Comparison of ENCODE assay signal across 20 cellular contexts in genomic region chr17:65190467-65191095, GRCh38. TPM values are rescaled to one million over a fixed set of nuclear protein-coding genes. Genes with fewer than 3 reads are reported as not detected.
DNase-seq lines count a peak whose midpoint lies in the region; ATAC-seq, FAIRE-seq and TF ChIP-seq lines count a peak whose summit lies in the region.
"Had no signal": no experiment of that assay in that cellular context is flagged by ENCODE, and none has a peak within 500 bp of the region (broad histone marks: within the 10 kb centered on the region; RNA-seq: fewer than 3 reads in every experiment).

No MANE protein-coding gene starts in this region.

- H3K4me2 ChIP-seq in K562 (ENCODE audit: insufficient read depth, low read length): no peak overlapping the region
- H3K4me2 ChIP-seq: GM23338 had no signal

- intact Hi-C loops in K562 (cut with micrococcal nuclease): loop anchor here (10.0 kb wide), 1 partner anchor 886 kb away; no protein-coding TSS in a partner anchor

- WGBS in K562 (ENCODE audit: insufficient coverage, low coverage, missing lambda C conversion rate): 43% methylated on average over 6 of the region's 6 CpGs

- H3K9me3 ChIP-seq in K562 (replicated peaks; ENCODE audit: control insufficient read depth, insufficient read depth, low read depth, low read length): no peaks in the 10 kb centered on the region
- H3K9me3 ChIP-seq: right atrium auricular region had no signal

- FAIRE-seq in K562 (lab: Jason Lieb, UNC): no peak

- H3K9ac ChIP-seq in K562 (ENCODE audit: insufficient read depth in 1 of 2, low read depth in 2 of 2, low read length in 2 of 2): no peak overlapping the region

- no peak for TF ChIP-seq POLR2A in K562 (conservative IDR thresholded peaks at IDR 0.05)

- BruUV-seq in K562 (replicated peaks; lab: Mats Ljungman, UMichigan): no TSS peak

- TF ChIP-seq EP300 in K562 (IDR thresholded peaks at IDR 0.05; ENCODE audit: low read length): no peak

- ATAC-seq in K562 (no peak), GM21390 (IDR thresholded peaks at IDR 0.05; ENCODE audit: unreplicated experiment) (no peak)
- ATAC-seq: GM23338, Panc1 had no signal

- no peaks in the 10 kb centered on the region for H3K9me1 ChIP-seq in K562 (ENCODE audit: control insufficient read depth, insufficient read depth, low read length)

- H3K4me1 ChIP-seq in K562 (replicated peaks in 1 of 2; ENCODE audit: control insufficient read depth in 2 of 2, insufficient read depth in 2 of 2, low read length in 2 of 2): no peaks in the 10 kb centered on the region; a peak in 1 of 5 replicates
- H3K4me1 ChIP-seq: right atrium auricular region had no signal

- in situ Hi-C loops in K562 (cut with MboI): loop anchor here (10.0 kb wide), 1 partner anchor 226 kb away; no protein-coding TSS in a partner anchor

- H3K27me3 ChIP-seq in K562 (ENCODE audit: control insufficient read depth in 2 of 2, insufficient read depth in 2 of 2, low read length in 2 of 2): no peaks in the 10 kb centered on the region
- H3K27me3 ChIP-seq: right atrium auricular region had no signal

- H2AFZ ChIP-seq in K562 (ENCODE audit: low read depth, low read length): 0 out of 2 replicates have a peak overlapping the region, but pooled peaks have one; percentile 15
- H2AFZ ChIP-seq: GM23338 had no signal

- no peak overlapping the region for H3K4me3 ChIP-seq in AG10803 (ENCODE audit: low read length)
- no peak overlapping the region for H3K4me3 ChIP-seq in K562
- H3K4me3 ChIP-seq: GM23338, right atrium auricular region had no signal

- POLR2A ChIA-PET in K562 (lab: Yijun Ruan, JAX): no interaction called here

- TF ChIP-seq RAD21 in K562 (CRISPR knock-in tag; conservative IDR thresholded peaks at IDR 0.05 in 1 of 2, IDR thresholded peaks at IDR 0.05 in 1 of 2): no peak

- H3K27ac ChIP-seq in K562 (ENCODE audit: extremely low read depth, low read depth, low read length): no peak overlapping the region
- H3K27ac ChIP-seq: right atrium auricular region had no signal

- TF ChIP-seq CTCF in AG10803 (conservative IDR thresholded peaks at IDR 0.05; ENCODE audit: low read length) (no peak), K562 (IDR thresholded peaks at IDR 0.05 in 2 of 3, conservative IDR thresholded peaks at IDR 0.05 in 1 of 3; ENCODE audit: insufficient read depth in 2 of 3, low read depth in 1 of 3, low read length in 3 of 3) (no peak)

- CTCF ChIA-PET in K562 (lab: Yijun Ruan, JAX; ENCODE audit: low intra/inter-chr PET ratio): no interaction called here

- DNase-seq in AG10803 (ENCODE audit: low read depth): peak; percentile 23
- DNase-seq in M059J (ENCODE audit: low read depth): peak; percentile 69
- DNase-seq in K562 (ENCODE audit: extremely low read depth in 1 of 4, low spot score in 3 of 4): no peak
- peak; percentile 55 for DNase-seq in iris pigment epithelial cell (ENCODE audit: low read depth)
- no peak for DNase-seq in stimulated activated CD4-positive, alpha-beta T cell treated with anti-CD3 and anti-CD28 coated beads, Interleukin-2, amount 100 ng/mL, for 24 hours
- no peak for DNase-seq in SK-N-DZ (ENCODE audit: low spot score)
- DNase-seq in COR-L47 (lab: John Stamatoyannopoulos, UW): no peak
- DNase-seq: ACHN; activated CD4-positive, alpha-beta T cell treated with anti-CD3 and anti-CD28 coated beads, Interleukin-2, amount 50 U/mL, for 1 hour; activated naive CD4-positive, alpha-beta T cell treated with anti-CD3 and anti-CD28 coated beads, Interleukin-2, amount 50 U/mL, for 16 hours; activated T-cell treated with anti-CD3 and anti-CD28 coated beads for 4 hours; CD8-positive, alpha-beta memory T cell; hippocampal formation; Karpas-422; NCI-H1436; NCI-H2171 treated with DMSO at 0.1 percent for 48 hours had no signal

- no peaks in the 10 kb centered on the region for H3K79me2 ChIP-seq in K562 (ENCODE audit: control insufficient read depth, insufficient read depth, low read length)

- H3K36me3 ChIP-seq in K562 (ENCODE audit: control insufficient read depth, insufficient read depth, low read length): no peaks in the 10 kb centered on the region
- H3K36me3 ChIP-seq: right atrium auricular region had no signal

- no peaks in the 10 kb centered on the region for H4K20me1 ChIP-seq in K562 (replicated peaks; ENCODE audit: control insufficient read depth, insufficient read depth, low read length)

TF ChIP-seq in K562, 482 proteins besides CTCF, POLR2A, EP300 and RAD21:
- TF ChIP-seq HMG20B (CRISPR knock-in tag; IDR thresholded peaks at IDR 0.05): no peak
- TF ChIP-seq DPF2 (IDR thresholded peaks at IDR 0.05): no peak
- no peak for TF ChIP-seq ZFP1 (CRISPR knock-in tag; IDR thresholded peaks at IDR 0.05)
- no peak for TF ChIP-seq PPARD (CRISPR knock-in tag; IDR thresholded peaks at IDR 0.05)
- no peak for TF ChIP-seq MNT (conservative IDR thresholded peaks at IDR 0.05)
- no peak for TF ChIP-seq ZNF316 (IDR thresholded peaks at IDR 0.05)
- no peak for TF ChIP-seq E2F1 (CRISPR knock-in tag; IDR thresholded peaks at IDR 0.05)
- no peak for TF ChIP-seq NCOA6 (IDR thresholded peaks at IDR 0.05)
- no peak for TF ChIP-seq ELF4 (CRISPR knock-in tag; IDR thresholded peaks at IDR 0.05)
- TF ChIP-seq ZBTB34 (CRISPR knock-in tag; IDR thresholded peaks at IDR 0.05): no peak
- no peak for TF ChIP-seq ZFP30 (CRISPR knock-in tag; IDR thresholded peaks at IDR 0.05; ENCODE audit: borderline replicate concordance)

RNA-seq across cellular contexts. Expression of gene RGS9, which starts 53.4 kb away (rescaled TPM):
- 5.4 and 6.0 TPM in 2 replicates for total RNA-seq in M059J (2014; rRNA removed; shearing (Covaris generic))
- total RNA-seq in K562 (2011; cell fraction: chromatin; rRNA removed; ENCODE audit: low replicate concordance): 0.39 TPM in 1 of 2 replicates, not detected in the other
- not detected in 2 replicates for total RNA-seq in K562 (2011; cell fraction: nucleolus; rRNA removed)
- 0.23 and 0.44 TPM in 2 replicates for total RNA-seq in K562 (2011; cell fraction: nucleoplasm; rRNA removed)
- 0.18 and 0.69 TPM in 2 replicates for total RNA-seq in K562 (2014; rRNA removed)
- total RNA-seq in K562 (2014; rRNA removed; fragmentation: Illumina TruSeq; extraction: Trizol): 0.54 and 0.55 TPM in 2 replicates
- 0.38 and 0.65 TPM in 2 replicates for total RNA-seq in K562 (2015; rRNA removed; fragmentation: Illumina TruSeq; extraction: Trizol)
- 0.60 and 0.73 TPM in 2 replicates for total RNA-seq in K562 (2021)
- polyA plus RNA-seq in K562 (2011; rRNA removed): 0.55 and 1.4 TPM in 2 replicates
- 0.40 and 0.81 TPM in 2 replicates for polyA plus RNA-seq in K562 (2011; cell fraction: cytosol; rRNA removed)
- polyA plus RNA-seq in K562 (2011; cell fraction: nucleus; rRNA removed): 0.24 and 0.33 TPM in 2 replicates
- 0.74 and 1.2 TPM in 2 replicates for polyA plus RNA-seq in K562 (2012)
- 0.55 and 0.74 TPM in 2 replicates for polyA plus RNA-seq in K562 (2014; fragmentation: Illumina TruSeq; extraction: Trizol)
- polyA plus RNA-seq in K562 (2014; fragmentation: Nextera tagmentation; extraction: Ambion mirVana): under 1 TPM; 0.38 to 0.55 TPM
- 0.49 TPM in 2 replicates for polyA plus RNA-seq in K562 (2014; rRNA removed)
- polyA minus RNA-seq in K562 (2011; rRNA and poly(A)+ RNA removed): 0.30 and 0.67 TPM in 2 replicates
- polyA minus RNA-seq in K562 (2011; cell fraction: cytosol; rRNA and poly(A)+ RNA removed): not detected in 2 replicates
- 0.56 TPM in 1 of 2 replicates, not detected in the other for polyA minus RNA-seq in K562 (2011; cell fraction: nucleus; rRNA and poly(A)+ RNA removed)
- 9.5 and 11.6 TPM in 2 replicates for polyA plus RNA-seq in SK-N-DZ (2014; cell fraction: cytosol; rRNA removed)
- polyA plus RNA-seq in SK-N-DZ (2014; cell fraction: nucleus; rRNA removed): 5.3 and 5.7 TPM in 2 replicates

Comparison
In these comparisons a context has a peak if more than half of its experiments do, and no peak if none do; other contexts are left out.
1. DNase-seq: peak in AG10803 (single experiment), M059J (single experiment) and iris pigment epithelial cell (single experiment); none in K562 (0 of 4), stimulated activated CD4-positive, alpha-beta T cell treated with anti-CD3 and anti-CD28 coated beads, Interleukin-2, amount 100 ng/mL, for 24 hours (0 of 2), SK-N-DZ (single experiment) and COR-L47 (single experiment).